In genomic region chr5:173950829-173951228, GRCh38 we compare ENCODE assay signal across 32 cellular contexts. TPM values are rescaled to one million over a fixed set of nuclear protein-coding genes. Genes with fewer than 3 reads are reported as not detected.
"Had no signal": no experiment of that assay in that cellular context is flagged by ENCODE, and none has a peak within 500 bp of the region (broad histone marks: within the 10 kb centered on the region; RNA-seq: fewer than 3 reads in every experiment).

No MANE protein-coding gene starts in this region.

- H3K4me1 Mint-ChIP-seq: activated CD4-positive, alpha-beta T cell treated with anti-CD3 and anti-CD28 coated beads, Interleukin-2, amount 10 ng/mL, durations not matched to agents 7 days and 5 days; activated naive CD8-positive, alpha-beta T cell treated with anti-CD3 and anti-CD28 coated beads, Interleukin-2, amount 50 U/mL, for 24 hours had no signal

- ATAC-seq: activated CD8-positive, alpha-beta T cell treated with anti-CD3 and anti-CD28 coated beads for 36 hours; activated naive CD8-positive, alpha-beta T cell treated with anti-CD3 and anti-CD28 coated beads, Interleukin-2, amount 50 U/mL, for 24 hours; activated T-cell treated with anti-CD3 and anti-CD28 coated beads, Interleukin-2, amount 50 U/mL, for 4 hours; activated T-helper 17 cell treated with anti-CD3 and anti-CD28 coated beads, Interleukin-2, amount 50 U/mL, for 72 hours; effector memory CD8-positive, alpha-beta T cell; left colon; lower lobe of right lung; natural killer cell treated with Interleukin-12 subunit alpha and Interleukin-12 subunit beta and Interleukin-15 and Interleukin-18, amount 100 ng/mL, for 72 hours; stimulated activated naive B cell treated with anti-CD40 and anti-IgM and Interleukin-4, amounts not matched to agents 10 μg/mL and 1 μg/mL and 100 μg/mL, for 72 hours; T-helper 17 cell had no signal

- H3K4me3 Mint-ChIP-seq: activated CD4-positive, alpha-beta T cell treated with anti-CD3 and anti-CD28 coated beads, Interleukin-2, amount 10 ng/mL, durations not matched to agents 7 days and 5 days; activated CD8-positive, alpha-beta T cell treated with anti-CD3 and anti-CD28 coated beads for 36 hours; activated naive CD8-positive, alpha-beta T cell treated with anti-CD3 and anti-CD28 coated beads, Interleukin-2, amount 50 U/mL, for 24 hours; activated T-cell treated with anti-CD3 and anti-CD28 coated beads, Interleukin-2, amount 50 U/mL, for 4 hours; activated T-helper 17 cell treated with anti-CD3 and anti-CD28 coated beads, Interleukin-2, amount 50 U/mL, for 72 hours; brain; effector memory CD8-positive, alpha-beta T cell; natural killer cell treated with Interleukin-12 subunit alpha and Interleukin-12 subunit beta and Interleukin-15 and Interleukin-18, amount 100 ng/mL, for 72 hours; stimulated activated naive B cell treated with anti-CD40 and anti-IgM and Interleukin-4, amounts not matched to agents 10 μg/mL and 1 μg/mL and 100 μg/mL, for 72 hours; T-helper 17 cell had no signal

- DNase-seq: activated CD4-positive, alpha-beta T cell treated with anti-CD3 and anti-CD28 coated beads, Interleukin-2, amount 10 ng/mL, durations not matched to agents 7 days and 5 days; activated CD4-positive, CD25-positive, alpha-beta regulatory T cell treated with anti-CD3 and anti-CD28 coated beads, Interleukin-2, amount 50 U/mL, for 72 hours; activated CD8-positive, alpha-beta T cell treated with anti-CD3 and anti-CD28 coated beads for 36 hours; activated gamma-delta T cell treated with Interleukin-2 at 50 U/mL for 16 hours; activated naive CD4-positive, alpha-beta T cell treated with anti-CD3 and anti-CD28 coated beads, Interleukin-2, amount 50 U/mL, for 16 hours; activated naive CD8-positive, alpha-beta T cell treated with anti-CD3 and anti-CD28 coated beads, Interleukin-2, amount 50 U/mL, for 24 hours; activated T-cell treated with anti-CD3 and anti-CD28 coated beads, Interleukin-2, amount 50 U/mL, for 4 hours; anterior cingulate cortex; cortex of kidney; effector memory CD8-positive, alpha-beta T cell; foreskin fibroblast; head of caudate nucleus; hippocampal formation; kidney; left colon; lower lobe of right lung; mesendoderm; sigmoid colon; stimulated activated CD4-positive, alpha-beta T cell treated with anti-CD3 and anti-CD28 coated beads, Interleukin-1b, Interleukin-23, amount 100 ng/mL, for 48 hours; stimulated activated naive B cell treated with anti-CD40 and anti-IgM and Interleukin-4, amounts not matched to agents 10 μg/mL and 1 μg/mL and 100 μg/mL, for 72 hours; T-helper 17 cell; T1000; tibial artery had no signal

- H3K27me3 ChIP-seq: sigmoid colon, suprapubic skin, tibial artery had no signal

- FAIRE-seq: kidney had no signal

- H3K9me3 ChIP-seq: lower lobe of right lung, sigmoid colon, suprapubic skin, tibial artery had no signal

- H3K27ac ChIP-seq: lower lobe of right lung, sigmoid colon, suprapubic skin, tibial artery had no signal

- H3K4me2 ChIP-seq: smooth muscle cell had no signal

- H3K27me3 Mint-ChIP-seq: activated CD4-positive, alpha-beta T cell treated with anti-CD3 and anti-CD28 coated beads, Interleukin-2, amount 10 ng/mL, durations not matched to agents 7 days and 5 days; activated CD8-positive, alpha-beta T cell treated with anti-CD3 and anti-CD28 coated beads for 36 hours; activated naive CD8-positive, alpha-beta T cell treated with anti-CD3 and anti-CD28 coated beads, Interleukin-2, amount 50 U/mL, for 24 hours; activated T-helper 17 cell treated with anti-CD3 and anti-CD28 coated beads, Interleukin-2, amount 50 U/mL, for 72 hours; brain; effector memory CD8-positive, alpha-beta T cell; natural killer cell treated with Interleukin-12 subunit alpha and Interleukin-12 subunit beta and Interleukin-15 and Interleukin-18, amount 100 ng/mL, for 72 hours; stimulated activated naive B cell treated with anti-CD40 and anti-IgM and Interleukin-4, amounts not matched to agents 10 μg/mL and 1 μg/mL and 100 μg/mL, for 72 hours; T-helper 17 cell had no signal

- H3K27ac Mint-ChIP-seq: activated CD4-positive, alpha-beta T cell treated with anti-CD3 and anti-CD28 coated beads, Interleukin-2, amount 10 ng/mL, durations not matched to agents 7 days and 5 days; activated CD8-positive, alpha-beta T cell treated with anti-CD3 and anti-CD28 coated beads for 36 hours; activated naive CD8-positive, alpha-beta T cell treated with anti-CD3 and anti-CD28 coated beads, Interleukin-2, amount 50 U/mL, for 24 hours; activated T-helper 17 cell treated with anti-CD3 and anti-CD28 coated beads, Interleukin-2, amount 50 U/mL, for 72 hours; brain; effector memory CD8-positive, alpha-beta T cell; natural killer cell treated with Interleukin-12 subunit alpha and Interleukin-12 subunit beta and Interleukin-15 and Interleukin-18, amount 100 ng/mL, for 72 hours; stimulated activated naive B cell treated with anti-CD40 and anti-IgM and Interleukin-4, amounts not matched to agents 10 μg/mL and 1 μg/mL and 100 μg/mL, for 72 hours; T-helper 17 cell had no signal

- H3K4me1 ChIP-seq: suprapubic skin had no signal

- H3K9me3 Mint-ChIP-seq: activated CD4-positive, alpha-beta T cell treated with anti-CD3 and anti-CD28 coated beads, Interleukin-2, amount 10 ng/mL, durations not matched to agents 7 days and 5 days; activated CD8-positive, alpha-beta T cell treated with anti-CD3 and anti-CD28 coated beads for 36 hours; activated naive CD8-positive, alpha-beta T cell treated with anti-CD3 and anti-CD28 coated beads, Interleukin-2, amount 50 U/mL, for 24 hours; activated T-cell treated with anti-CD3 and anti-CD28 coated beads, Interleukin-2, amount 50 U/mL, for 4 hours; activated T-helper 17 cell treated with anti-CD3 and anti-CD28 coated beads, Interleukin-2, amount 50 U/mL, for 72 hours; brain; effector memory CD8-positive, alpha-beta T cell; natural killer cell treated with Interleukin-12 subunit alpha and Interleukin-12 subunit beta and Interleukin-15 and Interleukin-18, amount 100 ng/mL, for 72 hours; stimulated activated naive B cell treated with anti-CD40 and anti-IgM and Interleukin-4, amounts not matched to agents 10 μg/mL and 1 μg/mL and 100 μg/mL, for 72 hours had no signal

- H3K4me3 ChIP-seq: lower lobe of right lung, sigmoid colon, smooth muscle cell, suprapubic skin, tibial artery had no signal

RNA-seq across cellular contexts. Expression of gene C5orf47, which starts 38.1 kb away (rescaled TPM):
- total RNA-seq: activated CD4-positive, alpha-beta T cell treated with anti-CD3 and anti-CD28 coated beads, Interleukin-2, amount 10 ng/mL, durations not matched to agents 7 days and 5 days; activated CD8-positive, alpha-beta T cell treated with anti-CD3 and anti-CD28 coated beads for 36 hours; activated T-cell treated with anti-CD3 and anti-CD28 coated beads, Interleukin-2, amount 50 U/mL, for 4 hours; activated T-helper 17 cell treated with anti-CD3 and anti-CD28 coated beads, Interleukin-2, amount 50 U/mL, for 72 hours; fibroblast of lung; kidney; left colon; lower lobe of right lung; mononuclear cell; natural killer cell treated with Interleukin-12 subunit alpha and Interleukin-12 subunit beta and Interleukin-15 and Interleukin-18, amount 100 ng/mL, for 72 hours; sigmoid colon; smooth muscle cell; suprapubic skin; ureter had no signal
- polyA plus RNA-seq: esophagus, fibroblast of lung, sigmoid colon, smooth muscle cell had no signal
